8 cellular contexts compared by ENCODE assay signal in genomic region chr1:231240531-231240882, GRCh38. TPM values are rescaled to one million over a fixed set of nuclear protein-coding genes. Genes with fewer than 3 reads are reported as not detected.
DNase-seq lines count a peak whose midpoint lies in the region; ATAC-seq and TF ChIP-seq lines count a peak whose summit lies in the region.

No MANE protein-coding gene starts in this region.

- H3K4me3 ChIP-seq in Caco-2 (ENCODE audit: low read depth, low read length) (peak overlapping the region; percentile 76), left ventricle myocardium inferior (peak overlapping the region; percentile 89), sigmoid colon (peak overlapping the region; percentile 72 to 85 (median 80))

- TF ChIP-seq CTCF in Caco-2 (IDR thresholded peaks at IDR 0.05; ENCODE audit: insufficient read depth in 1 of 2, low read depth in 1 of 2, low read length in 1 of 2, severe bottlenecking in 1 of 2, unreplicated experiment in 1 of 2) (no peak), left ventricle myocardium inferior (IDR thresholded peaks at IDR 0.05; ENCODE audit: borderline replicate concordance) (no peak), sigmoid colon (IDR thresholded peaks at IDR 0.05) (no peak)

- H3K27me3 Mint-ChIP-seq in Caco-2 (ENCODE audit: insufficient read depth, unreplicated experiment) = no peaks in the 10 kb centered on the region
- no peaks in the 10 kb centered on the region for H3K27me3 Mint-ChIP-seq in activated CD4-positive, alpha-beta memory T cell treated with anti-CD3 and anti-CD28 coated beads for 36 hours

- peak overlapping the region; percentile 94 for H3K27ac Mint-ChIP-seq in Caco-2 (ENCODE audit: unreplicated experiment)
- H3K27ac Mint-ChIP-seq in activated CD4-positive, alpha-beta memory T cell treated with anti-CD3 and anti-CD28 coated beads for 36 hours = peak overlapping the region; percentile 92

- peak; percentile 7 for ATAC-seq in HG02571 (IDR thresholded peaks at IDR 0.05; ENCODE audit: unreplicated experiment)
- no peak for ATAC-seq in HG02970 (IDR thresholded peaks at IDR 0.05; ENCODE audit: low FRiP score, unreplicated experiment)

- H3K9me3 ChIP-seq in Caco-2 (no peaks in the 10 kb centered on the region), left ventricle myocardium inferior (replicated peaks) (no peaks in the 10 kb centered on the region), sigmoid colon (no peaks in the 10 kb centered on the region)

- POLR2A ChIA-PET in Caco-2 (lab: Charles Lee) = no interaction called here
- POLR2A ChIA-PET in activated CD4-positive, alpha-beta memory T cell treated with anti-CD3 and anti-CD28 coated beads for 36 hours (lab: Charles Lee) = interaction anchor here (0.6 to 0.7 kb wide), 3 partner anchors 25 to 458 kb away, joined by 3 to 5 read pairs (median 4); no protein-coding TSS in a partner anchor

- H3K27ac ChIP-seq in left ventricle myocardium inferior (replicated peaks) (peak overlapping the region; percentile 90), sigmoid colon (peak overlapping the region; percentile 79 to 90 (median 84))

- DNase-seq in Caco-2 (no peak), left ventricle myocardium inferior (no peak), sigmoid colon (no peak), Ammon's horn (ENCODE audit: low spot score) (no peak), NCI-H1436 treated with DMSO at 0.1 percent for 48 hours (lab: John Stamatoyannopoulos, UW) (no peak)
- DNase-seq in activated CD4-positive, alpha-beta memory T cell treated with anti-CD3 and anti-CD28 coated beads for 36 hours = peak; percentile 38

- peaks cover 67% of the 10 kb centered on the region for H3K36me3 Mint-ChIP-seq in Caco-2 (ENCODE audit: insufficient read depth, unreplicated experiment)
- peaks cover 44% of the 10 kb centered on the region for H3K36me3 Mint-ChIP-seq in activated CD4-positive, alpha-beta memory T cell treated with anti-CD3 and anti-CD28 coated beads for 36 hours

- peak overlapping the region; percentile 93 for H3K4me3 Mint-ChIP-seq in Caco-2 (ENCODE audit: unreplicated experiment)
- peak overlapping the region; percentile 97 for H3K4me3 Mint-ChIP-seq in activated CD4-positive, alpha-beta memory T cell treated with anti-CD3 and anti-CD28 coated beads for 36 hours

- H3K27me3 ChIP-seq in Caco-2 (replicated peaks; ENCODE audit: control insufficient read depth, insufficient read depth, low read length) = no peaks in the 10 kb centered on the region
- H3K27me3 ChIP-seq in left ventricle myocardium inferior (ENCODE audit: low read depth) = no peaks in the 10 kb centered on the region
- no peaks in the 10 kb centered on the region for H3K27me3 ChIP-seq in sigmoid colon

- H3K9me3 Mint-ChIP-seq in Caco-2 (ENCODE audit: unreplicated experiment) = no peaks in the 10 kb centered on the region
- H3K9me3 Mint-ChIP-seq in activated CD4-positive, alpha-beta memory T cell treated with anti-CD3 and anti-CD28 coated beads for 36 hours = no peaks in the 10 kb centered on the region

- H3K4me1 Mint-ChIP-seq in Caco-2 (ENCODE audit: low read depth, unreplicated experiment) = peaks cover 50% of the 10 kb centered on the region
- peaks cover 57% of the 10 kb centered on the region for H3K4me1 Mint-ChIP-seq in activated CD4-positive, alpha-beta memory T cell treated with anti-CD3 and anti-CD28 coated beads for 36 hours (ENCODE audit: low read depth)

- no peak for TF ChIP-seq EP300 in sigmoid colon (IDR thresholded peaks at IDR 0.05)

- intact Hi-C loops in Caco-2 (cut with micrococcal nuclease; ENCODE audit: unreplicated experiment) (no loop called here), left ventricle myocardium inferior (cut with micrococcal nuclease) (no loop called here), sigmoid colon (cut with DNase I) (loop anchor here (2.0 to 10.0 kb wide), 4 partner anchors 97 to 352 kb away; partner anchors contain the start of genes ARV1, EXOC8, SPRTN and TSNAX)
- intact Hi-C loops in activated CD4-positive, alpha-beta memory T cell treated with anti-CD3 and anti-CD28 coated beads for 36 hours (cut with micrococcal nuclease) = loop anchor here (2.0 to 5.0 kb wide), 2 partner anchors 182 to 262 kb away; partner anchors contain the start of genes ARV1, EGLN1 and TTC13

- H3K36me3 ChIP-seq in Caco-2 (ENCODE audit: control insufficient read depth, insufficient read depth, low read length) (no peaks in the 10 kb centered on the region; the same call in 1 of the 2 replicates), left ventricle myocardium inferior (peaks cover 20% of the 10 kb centered on the region), sigmoid colon (peaks cover 0 to 29% (median 2%) of the 10 kb centered on the region in 4 donors)

- TSS peak; percentile 67 for BruUV-seq in Caco-2 (replicated peaks; lab: Mats Ljungman, UMichigan)

- TF ChIP-seq POLR2A in sigmoid colon (IDR thresholded peaks at IDR 0.05) = no peak

- 1 to 2% methylated on average over 13 of the region's 13 CpGs for WGBS in sigmoid colon, 2 donors

- CTCF ChIA-PET in Caco-2 (lab: Charles Lee) = no interaction called here
- CTCF ChIA-PET in activated CD4-positive, alpha-beta memory T cell treated with anti-CD3 and anti-CD28 coated beads for 36 hours (lab: Charles Lee) = no interaction called here

- H3K4me1 ChIP-seq in Caco-2 (peaks cover 39% of the 10 kb centered on the region), left ventricle myocardium inferior (peaks cover 68% of the 10 kb centered on the region), sigmoid colon (peaks cover 0 to 48% (median 32%) of the 10 kb centered on the region in 4 donors)

RNA-seq across cellular contexts. Expression of gene GNPAT, which starts 0.5 kb away (rescaled TPM):
- total RNA-seq in Caco-2 (2022) (64.4 and 72.8 TPM in 2 replicates), left ventricle myocardium inferior (56.7 TPM), sigmoid colon (10 to 100 TPM; 45.9 to 58.9 (median 50.5) TPM)
- 10 to 100 TPM; 56.2 to 60.3 TPM for total RNA-seq in activated CD4-positive, alpha-beta memory T cell treated with anti-CD3 and anti-CD28 coated beads for 36 hours
- polyA plus RNA-seq in sigmoid colon = 10 to 100 TPM; 29.4 to 34.0 (median 29.9) TPM

Comparison
In these comparisons a context has a peak if more than half of its experiments do, and no peak if none do; other contexts are left out.
1. intact Hi-C loops: an anchor here in activated CD4-positive, alpha-beta memory T cell treated with anti-CD3 and anti-CD28 coated beads for 36 hours (2.0 to 5.0 kb wide) and sigmoid colon (2.0 to 10.0 kb wide); none called in Caco-2 and left ventricle myocardium inferior.